In the genomic region with DNA sequence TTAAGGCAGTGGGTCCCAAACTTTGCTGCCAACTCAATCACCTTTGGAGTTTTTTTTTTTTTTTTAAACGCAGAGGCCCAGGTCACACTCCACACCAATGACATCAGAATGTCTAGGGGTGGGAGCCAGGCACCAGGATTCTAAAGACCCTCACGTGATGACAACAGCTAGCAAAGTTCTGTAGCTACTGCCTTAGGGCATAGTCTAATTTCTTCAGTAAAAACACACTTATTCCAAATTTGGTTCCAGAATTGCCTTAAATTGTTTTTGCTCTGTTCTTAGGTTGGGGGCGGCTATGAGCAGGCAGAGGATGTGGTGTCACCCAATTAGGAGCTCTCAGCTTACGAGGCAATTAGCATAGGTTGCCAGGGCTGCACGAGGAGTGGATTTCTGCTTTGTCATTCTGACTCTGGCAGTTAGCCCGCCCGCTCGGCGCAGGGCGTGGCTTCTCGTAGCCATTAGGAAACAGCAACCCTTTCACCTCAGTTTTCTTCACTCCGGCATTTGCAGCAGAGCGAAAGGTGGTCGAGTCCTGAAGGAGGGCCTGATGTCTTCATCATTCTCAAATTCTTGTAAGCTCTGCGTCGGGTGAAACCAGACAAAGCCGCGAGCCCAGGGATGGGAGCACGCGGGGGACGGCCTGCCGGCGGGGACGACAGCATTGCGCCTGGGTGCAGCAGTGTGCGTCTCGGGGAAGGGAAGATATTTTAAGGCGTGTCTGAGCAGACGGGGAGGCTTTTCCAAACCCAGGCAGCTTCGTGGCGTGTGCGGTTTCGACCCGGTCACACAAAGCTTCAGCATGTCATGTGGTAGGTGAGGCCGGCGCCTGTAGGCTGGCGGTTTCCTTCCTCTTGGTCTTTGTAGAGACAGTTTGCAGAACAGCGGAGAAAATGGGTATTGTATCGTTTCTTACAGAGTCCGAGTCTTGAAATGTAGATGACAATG, we compare ENCODE assay signal across 1 cellular context.
TF ChIP-seq lines count a peak whose summit lies in the region.

No MANE protein-coding gene starts in this region.

TF ChIP-seq in HepG2, 621 proteins besides CTCF, POLR2A, EP300 and RAD21 (continued from another document and continues in another):
- TF ChIP-seq, protein P1, sequence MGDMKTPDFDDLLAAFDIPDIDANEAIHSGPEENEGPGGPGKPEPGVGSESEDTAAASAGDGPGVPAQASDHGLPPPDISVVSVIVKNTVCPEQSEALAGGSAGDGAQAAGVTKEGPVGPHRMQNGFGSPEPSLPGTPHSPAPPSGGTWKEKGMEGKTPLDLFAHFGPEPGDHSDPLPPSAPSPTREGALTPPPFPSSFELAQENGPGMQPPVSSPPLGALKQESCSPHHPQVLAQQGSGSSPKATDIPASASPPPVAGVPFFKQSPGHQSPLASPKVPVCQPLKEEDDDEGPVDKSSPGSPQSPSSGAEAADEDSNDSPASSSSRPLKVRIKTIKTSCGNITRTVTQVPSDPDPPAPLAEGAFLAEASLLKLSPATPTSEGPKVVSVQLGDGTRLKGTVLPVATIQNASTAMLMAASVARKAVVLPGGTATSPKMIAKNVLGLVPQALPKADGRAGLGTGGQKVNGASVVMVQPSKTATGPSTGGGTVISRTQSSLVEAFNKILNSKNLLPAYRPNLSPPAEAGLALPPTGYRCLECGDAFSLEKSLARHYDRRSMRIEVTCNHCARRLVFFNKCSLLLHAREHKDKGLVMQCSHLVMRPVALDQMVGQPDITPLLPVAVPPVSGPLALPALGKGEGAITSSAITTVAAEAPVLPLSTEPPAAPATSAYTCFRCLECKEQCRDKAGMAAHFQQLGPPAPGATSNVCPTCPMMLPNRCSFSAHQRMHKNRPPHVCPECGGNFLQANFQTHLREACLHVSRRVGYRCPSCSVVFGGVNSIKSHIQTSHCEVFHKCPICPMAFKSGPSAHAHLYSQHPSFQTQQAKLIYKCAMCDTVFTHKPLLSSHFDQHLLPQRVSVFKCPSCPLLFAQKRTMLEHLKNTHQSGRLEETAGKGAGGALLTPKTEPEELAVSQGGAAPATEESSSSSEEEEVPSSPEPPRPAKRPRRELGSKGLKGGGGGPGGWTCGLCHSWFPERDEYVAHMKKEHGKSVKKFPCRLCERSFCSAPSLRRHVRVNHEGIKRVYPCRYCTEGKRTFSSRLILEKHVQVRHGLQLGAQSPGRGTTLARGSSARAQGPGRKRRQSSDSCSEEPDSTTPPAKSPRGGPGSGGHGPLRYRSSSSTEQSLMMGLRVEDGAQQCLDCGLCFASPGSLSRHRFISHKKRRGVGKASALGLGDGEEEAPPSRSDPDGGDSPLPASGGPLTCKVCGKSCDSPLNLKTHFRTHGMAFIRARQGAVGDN (CRISPR knock-in tag; IDR thresholded peaks at IDR 0.05): peak; percentile 90
- TF ChIP-seq GTF2F1 (IDR thresholded peaks at IDR 0.05; ENCODE audit: low read length) (peak; percentile 72; the same call in 1 of the 2 replicates), ELF4 (CRISPR knock-in tag; IDR thresholded peaks at IDR 0.05; ENCODE audit: borderline replicate concordance) (no peak), HOXA7 (CRISPR knock-in tag; IDR thresholded peaks at IDR 0.05) (no peak), NCOA5 (CRISPR knock-in tag; IDR thresholded peaks at IDR 0.05) (no peak), ZNF138 (CRISPR knock-in tag; IDR thresholded peaks at IDR 0.05; ENCODE audit: low read depth) (no peak), CEBPG (CRISPR knock-in tag; IDR thresholded peaks at IDR 0.05) (peak; percentile 43; the same call in 1 of the 2 replicates), ZNF782 (CRISPR knock-in tag; IDR thresholded peaks at IDR 0.05; ENCODE audit: borderline replicate concordance) (0 out of 2 replicates have a peak, but pooled peaks have one; percentile 63), ONECUT2 (CRISPR knock-in tag; IDR thresholded peaks at IDR 0.05) (no peak), HES4 (CRISPR knock-in tag; IDR thresholded peaks at IDR 0.05; ENCODE audit: borderline replicate concordance) (peak; percentile 81; the same call in 1 of the 2 replicates), ZFX (CRISPR knock-in tag; IDR thresholded peaks at IDR 0.05; ENCODE audit: low read depth) (peak; percentile 76), MTA1 (CRISPR knock-in tag; IDR thresholded peaks at IDR 0.05; ENCODE audit: borderline replicate concordance) (peak; percentile 78; the same call in 1 of the 2 replicates), ZNF343 (CRISPR knock-in tag; IDR thresholded peaks at IDR 0.05) (0 out of 2 replicates have a peak, but pooled peaks have one; percentile 30), JUN (CRISPR knock-in tag; IDR thresholded peaks at IDR 0.05) (no peak), ZFP1 (CRISPR knock-in tag; IDR thresholded peaks at IDR 0.05) (no peak), ZNF350 (CRISPR knock-in tag; IDR thresholded peaks at IDR 0.05; ENCODE audit: borderline replicate concordance, low read depth) (peak; percentile 79; the same call in 1 of the 2 replicates), SMC3 (IDR thresholded peaks at IDR 0.05; ENCODE audit: low read length) (peak; percentile 13; the same call in 1 of the 2 replicates), STAT5B (CRISPR knock-in tag; IDR thresholded peaks at IDR 0.05) (no peak), JARID2 (CRISPR knock-in tag; IDR thresholded peaks at IDR 0.05; ENCODE audit: insufficient replicate concordance) (peak; percentile 27), SP2 (CRISPR knock-in tag; IDR thresholded peaks at IDR 0.05) (peak; percentile 80), ZNF709 (CRISPR knock-in tag; IDR thresholded peaks at IDR 0.05) (0 out of 2 replicates have a peak, but pooled peaks have one; percentile 76), KDM5A (IDR thresholded peaks at IDR 0.05; ENCODE audit: borderline replicate concordance, low read length) (peak; percentile 14; the same call in 1 of the 2 replicates), KLF16 (CRISPR knock-in tag; IDR thresholded peaks at IDR 0.05) (peak in 1 of 2 experiments; percentile 72; a peak in 2 of 4 replicates), BRCA1 (CRISPR knock-in tag; IDR thresholded peaks at IDR 0.05) (no peak; the same call in 1 of the 2 replicates), ZNF121 (CRISPR knock-in tag; IDR thresholded peaks at IDR 0.05) (no peak), ZIK1 (CRISPR knock-in tag; IDR thresholded peaks at IDR 0.05; ENCODE audit: borderline replicate concordance, low read depth) (no peak), ZNF768 (CRISPR knock-in tag; IDR thresholded peaks at IDR 0.05) (peak; percentile 74; the same call in 1 of the 2 replicates), SIN3B (IDR thresholded peaks at IDR 0.05; ENCODE audit: low read length) (0 out of 2 replicates have a peak, but pooled peaks have one; percentile 29)
- TF ChIP-seq, protein P2, sequence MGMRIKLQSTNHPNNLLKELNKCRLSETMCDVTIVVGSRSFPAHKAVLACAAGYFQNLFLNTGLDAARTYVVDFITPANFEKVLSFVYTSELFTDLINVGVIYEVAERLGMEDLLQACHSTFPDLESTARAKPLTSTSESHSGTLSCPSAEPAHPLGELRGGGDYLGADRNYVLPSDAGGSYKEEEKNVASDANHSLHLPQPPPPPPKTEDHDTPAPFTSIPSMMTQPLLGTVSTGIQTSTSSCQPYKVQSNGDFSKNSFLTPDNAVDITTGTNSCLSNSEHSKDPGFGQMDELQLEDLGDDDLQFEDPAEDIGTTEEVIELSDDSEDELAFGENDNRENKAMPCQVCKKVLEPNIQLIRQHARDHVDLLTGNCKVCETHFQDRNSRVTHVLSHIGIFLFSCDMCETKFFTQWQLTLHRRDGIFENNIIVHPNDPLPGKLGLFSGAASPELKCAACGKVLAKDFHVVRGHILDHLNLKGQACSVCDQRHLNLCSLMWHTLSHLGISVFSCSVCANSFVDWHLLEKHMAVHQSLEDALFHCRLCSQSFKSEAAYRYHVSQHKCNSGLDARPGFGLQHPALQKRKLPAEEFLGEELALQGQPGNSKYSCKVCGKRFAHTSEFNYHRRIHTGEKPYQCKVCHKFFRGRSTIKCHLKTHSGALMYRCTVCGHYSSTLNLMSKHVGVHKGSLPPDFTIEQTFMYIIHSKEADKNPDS (CRISPR knock-in tag; IDR thresholded peaks at IDR 0.05): no peak
- TF ChIP-seq, protein P3, sequence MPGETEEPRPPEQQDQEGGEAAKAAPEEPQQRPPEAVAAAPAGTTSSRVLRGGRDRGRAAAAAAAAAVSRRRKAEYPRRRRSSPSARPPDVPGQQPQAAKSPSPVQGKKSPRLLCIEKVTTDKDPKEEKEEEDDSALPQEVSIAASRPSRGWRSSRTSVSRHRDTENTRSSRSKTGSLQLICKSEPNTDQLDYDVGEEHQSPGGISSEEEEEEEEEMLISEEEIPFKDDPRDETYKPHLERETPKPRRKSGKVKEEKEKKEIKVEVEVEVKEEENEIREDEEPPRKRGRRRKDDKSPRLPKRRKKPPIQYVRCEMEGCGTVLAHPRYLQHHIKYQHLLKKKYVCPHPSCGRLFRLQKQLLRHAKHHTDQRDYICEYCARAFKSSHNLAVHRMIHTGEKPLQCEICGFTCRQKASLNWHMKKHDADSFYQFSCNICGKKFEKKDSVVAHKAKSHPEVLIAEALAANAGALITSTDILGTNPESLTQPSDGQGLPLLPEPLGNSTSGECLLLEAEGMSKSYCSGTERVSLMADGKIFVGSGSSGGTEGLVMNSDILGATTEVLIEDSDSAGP (CRISPR knock-in tag; IDR thresholded peaks at IDR 0.05; ENCODE audit: borderline replicate concordance): peak; percentile 76; the same call in 1 of the 2 replicates
- TF ChIP-seq, protein P4, sequence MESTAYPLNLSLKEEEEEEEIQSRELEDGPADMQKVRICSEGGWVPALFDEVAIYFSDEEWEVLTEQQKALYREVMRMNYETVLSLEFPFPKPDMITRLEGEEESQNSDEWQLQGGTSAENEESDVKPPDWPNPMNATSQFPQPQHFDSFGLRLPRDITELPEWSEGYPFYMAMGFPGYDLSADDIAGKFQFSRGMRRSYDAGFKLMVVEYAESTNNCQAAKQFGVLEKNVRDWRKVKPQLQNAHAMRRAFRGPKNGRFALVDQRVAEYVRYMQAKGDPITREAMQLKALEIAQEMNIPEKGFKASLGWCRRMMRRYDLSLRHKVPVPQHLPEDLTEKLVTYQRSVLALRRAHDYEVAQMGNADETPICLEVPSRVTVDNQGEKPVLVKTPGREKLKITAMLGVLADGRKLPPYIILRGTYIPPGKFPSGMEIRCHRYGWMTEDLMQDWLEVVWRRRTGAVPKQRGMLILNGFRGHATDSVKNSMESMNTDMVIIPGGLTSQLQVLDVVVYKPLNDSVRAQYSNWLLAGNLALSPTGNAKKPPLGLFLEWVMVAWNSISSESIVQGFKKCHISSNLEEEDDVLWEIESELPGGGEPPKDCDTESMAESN (CRISPR knock-in tag; conservative IDR thresholded peaks at IDR 0.05): peak; percentile 63; the same call in 1 of the 2 replicates
- TF ChIP-seq, protein P5, sequence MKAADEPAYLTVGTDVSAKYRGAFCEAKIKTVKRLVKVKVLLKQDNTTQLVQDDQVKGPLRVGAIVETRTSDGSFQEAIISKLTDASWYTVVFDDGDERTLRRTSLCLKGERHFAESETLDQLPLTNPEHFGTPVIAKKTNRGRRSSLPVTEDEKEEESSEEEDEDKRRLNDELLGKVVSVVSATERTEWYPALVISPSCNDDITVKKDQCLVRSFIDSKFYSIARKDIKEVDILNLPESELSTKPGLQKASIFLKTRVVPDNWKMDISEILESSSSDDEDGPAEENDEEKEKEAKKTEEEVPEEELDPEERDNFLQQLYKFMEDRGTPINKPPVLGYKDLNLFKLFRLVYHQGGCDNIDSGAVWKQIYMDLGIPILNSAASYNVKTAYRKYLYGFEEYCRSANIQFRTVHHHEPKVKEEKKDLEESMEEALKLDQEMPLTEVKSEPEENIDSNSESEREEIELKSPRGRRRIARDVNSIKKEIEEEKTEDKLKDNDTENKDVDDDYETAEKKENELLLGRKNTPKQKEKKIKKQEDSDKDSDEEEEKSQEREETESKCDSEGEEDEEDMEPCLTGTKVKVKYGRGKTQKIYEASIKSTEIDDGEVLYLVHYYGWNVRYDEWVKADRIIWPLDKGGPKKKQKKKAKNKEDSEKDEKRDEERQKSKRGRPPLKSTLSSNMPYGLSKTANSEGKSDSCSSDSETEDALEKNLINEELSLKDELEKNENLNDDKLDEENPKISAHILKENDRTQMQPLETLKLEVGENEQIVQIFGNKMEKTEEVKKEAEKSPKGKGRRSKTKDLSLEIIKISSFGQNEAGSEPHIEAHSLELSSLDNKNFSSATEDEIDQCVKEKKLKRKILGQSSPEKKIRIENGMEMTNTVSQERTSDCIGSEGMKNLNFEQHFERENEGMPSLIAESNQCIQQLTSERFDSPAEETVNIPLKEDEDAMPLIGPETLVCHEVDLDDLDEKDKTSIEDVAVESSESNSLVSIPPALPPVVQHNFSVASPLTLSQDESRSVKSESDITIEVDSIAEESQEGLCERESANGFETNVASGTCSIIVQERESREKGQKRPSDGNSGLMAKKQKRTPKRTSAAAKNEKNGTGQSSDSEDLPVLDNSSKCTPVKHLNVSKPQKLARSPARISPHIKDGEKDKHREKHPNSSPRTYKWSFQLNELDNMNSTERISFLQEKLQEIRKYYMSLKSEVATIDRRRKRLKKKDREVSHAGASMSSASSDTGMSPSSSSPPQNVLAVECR (CRISPR knock-in tag; IDR thresholded peaks at IDR 0.05; ENCODE audit: borderline replicate concordance): peak; percentile 86; the same call in 1 of the 2 replicates
- TF ChIP-seq, protein P6, sequence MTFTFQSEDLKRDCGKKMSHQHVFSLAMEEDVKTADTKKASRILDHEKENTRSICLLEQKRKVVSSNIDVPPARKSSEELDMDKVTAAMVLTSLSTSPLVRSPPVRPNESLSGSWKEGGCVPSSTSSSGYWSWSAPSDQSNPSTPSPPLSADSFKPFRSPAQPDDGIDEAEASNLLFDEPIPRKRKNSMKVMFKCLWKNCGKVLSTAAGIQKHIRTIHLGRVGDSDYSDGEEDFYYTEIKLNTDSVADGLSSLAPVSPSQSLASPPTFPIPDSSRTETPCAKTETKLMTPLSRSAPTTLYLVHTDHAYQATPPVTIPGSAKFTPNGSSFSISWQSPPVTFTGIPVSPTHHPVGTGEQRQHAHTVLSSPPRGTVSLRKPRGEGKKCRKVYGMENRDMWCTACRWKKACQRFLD (CRISPR knock-in tag; IDR thresholded peaks at IDR 0.05; ENCODE audit: borderline replicate concordance): no peak
